Comparison of ENCODE assay signal across 1 cellular context in genomic region chr6:36209606-36210005, GRCh38.
A peak's percentile ranks its signal among the peaks of the same experiment; 100 is the strongest.
TF ChIP-seq lines count a peak whose summit lies in the region.

No MANE protein-coding gene starts in this region.

TF ChIP-seq in HepG2, 621 proteins besides CTCF, POLR2A, EP300 and RAD21:
- TF ChIP-seq RXRA (CRISPR knock-in tag; IDR thresholded peaks at IDR 0.05), result no peak
- TF ChIP-seq SATB2 (CRISPR knock-in tag; IDR thresholded peaks at IDR 0.05), result no peak
- no peak for TF ChIP-seq HNRNPLL (IDR thresholded peaks at IDR 0.05; ENCODE audit: low read depth, low read length, poor library complexity, severe bottlenecking)
- TF ChIP-seq CBFB (CRISPR knock-in tag; IDR thresholded peaks at IDR 0.05), result no peak
- no peak for TF ChIP-seq RCOR2 (CRISPR knock-in tag; IDR thresholded peaks at IDR 0.05)
- no peak for TF ChIP-seq ZNF362 (CRISPR knock-in tag; IDR thresholded peaks at IDR 0.05; ENCODE audit: borderline replicate concordance)
- peak; percentile 13; the same call in 1 of the 2 replicates for TF ChIP-seq HNF4G (IDR thresholded peaks at IDR 0.05; ENCODE audit: borderline replicate concordance, low read depth, low read length)
- no peak for TF ChIP-seq HNF4G (CRISPR knock-in tag; IDR thresholded peaks at IDR 0.05; ENCODE audit: borderline replicate concordance, low read depth)
- TF ChIP-seq, protein P1, sequence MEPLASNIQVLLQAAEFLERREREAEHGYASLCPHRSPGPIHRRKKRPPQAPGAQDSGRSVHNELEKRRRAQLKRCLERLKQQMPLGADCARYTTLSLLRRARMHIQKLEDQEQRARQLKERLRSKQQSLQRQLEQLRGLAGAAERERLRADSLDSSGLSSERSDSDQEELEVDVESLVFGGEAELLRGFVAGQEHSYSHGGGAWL (CRISPR knock-in tag; IDR thresholded peaks at IDR 0.05), result no peak
- TF ChIP-seq TFAP4 (IDR thresholded peaks at IDR 0.05; ENCODE audit: borderline replicate concordance, low read depth), result no peak
- no peak for TF ChIP-seq TARDBP (CRISPR knock-in tag; IDR thresholded peaks at IDR 0.05)
- TF ChIP-seq NR2F6 (IDR thresholded peaks at IDR 0.05), result no peak
- TF ChIP-seq NR2F6 (CRISPR knock-in tag; IDR thresholded peaks at IDR 0.05), result no peak
- TF ChIP-seq HES4 (CRISPR knock-in tag; IDR thresholded peaks at IDR 0.05; ENCODE audit: borderline replicate concordance), result no peak
- no peak for TF ChIP-seq SALL2 (CRISPR knock-in tag; IDR thresholded peaks at IDR 0.05)
- no peak for TF ChIP-seq ZNF350 (CRISPR knock-in tag; IDR thresholded peaks at IDR 0.05; ENCODE audit: borderline replicate concordance, low read depth)
- TF ChIP-seq ZNF512 (CRISPR knock-in tag; IDR thresholded peaks at IDR 0.05), result no peak
- no peak for TF ChIP-seq ZNF543 (CRISPR knock-in tag; IDR thresholded peaks at IDR 0.05)
- TF ChIP-seq ATF7 (IDR thresholded peaks at IDR 0.05), result no peak
- no peak for TF ChIP-seq ATF7 (CRISPR knock-in tag; IDR thresholded peaks at IDR 0.05)
- no peak for TF ChIP-seq TBP (CRISPR knock-in tag; IDR thresholded peaks at IDR 0.05)
- TF ChIP-seq HNF4A (CRISPR knock-in tag; IDR thresholded peaks at IDR 0.05), result peak; percentile 67
- no peak for TF ChIP-seq MXD1 (CRISPR knock-in tag; IDR thresholded peaks at IDR 0.05)
- TF ChIP-seq, protein P2, sequence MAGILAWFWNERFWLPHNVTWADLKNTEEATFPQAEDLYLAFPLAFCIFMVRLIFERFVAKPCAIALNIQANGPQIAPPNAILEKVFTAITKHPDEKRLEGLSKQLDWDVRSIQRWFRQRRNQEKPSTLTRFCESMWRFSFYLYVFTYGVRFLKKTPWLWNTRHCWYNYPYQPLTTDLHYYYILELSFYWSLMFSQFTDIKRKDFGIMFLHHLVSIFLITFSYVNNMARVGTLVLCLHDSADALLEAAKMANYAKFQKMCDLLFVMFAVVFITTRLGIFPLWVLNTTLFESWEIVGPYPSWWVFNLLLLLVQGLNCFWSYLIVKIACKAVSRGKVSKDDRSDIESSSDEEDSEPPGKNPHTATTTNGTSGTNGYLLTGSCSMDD (CRISPR knock-in tag; IDR thresholded peaks at IDR 0.05), result no peak
- TF ChIP-seq, protein P3, sequence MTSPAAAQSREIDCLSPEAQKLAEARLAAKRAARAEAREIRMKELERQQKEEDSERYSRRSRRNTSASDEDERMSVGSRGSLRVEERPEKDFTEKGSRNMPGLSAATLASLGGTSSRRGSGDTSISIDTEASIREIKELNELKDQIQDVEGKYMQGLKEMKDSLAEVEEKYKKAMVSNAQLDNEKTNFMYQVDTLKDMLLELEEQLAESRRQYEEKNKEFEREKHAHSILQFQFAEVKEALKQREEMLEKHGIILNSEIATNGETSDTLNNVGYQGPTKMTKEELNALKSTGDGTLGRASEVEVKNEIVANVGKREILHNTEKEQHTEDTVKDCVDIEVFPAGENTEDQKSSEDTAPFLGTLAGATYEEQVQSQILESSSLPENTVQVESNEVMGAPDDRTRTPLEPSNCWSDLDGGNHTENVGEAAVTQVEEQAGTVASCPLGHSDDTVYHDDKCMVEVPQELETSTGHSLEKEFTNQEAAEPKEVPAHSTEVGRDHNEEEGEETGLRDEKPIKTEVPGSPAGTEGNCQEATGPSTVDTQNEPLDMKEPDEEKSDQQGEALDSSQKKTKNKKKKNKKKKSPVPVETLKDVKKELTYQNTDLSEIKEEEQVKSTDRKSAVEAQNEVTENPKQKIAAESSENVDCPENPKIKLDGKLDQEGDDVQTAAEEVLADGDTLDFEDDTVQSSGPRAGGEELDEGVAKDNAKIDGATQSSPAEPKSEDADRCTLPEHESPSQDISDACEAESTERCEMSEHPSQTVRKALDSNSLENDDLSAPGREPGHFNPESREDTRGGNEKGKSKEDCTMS (CRISPR knock-in tag; conservative IDR thresholded peaks at IDR 0.05), result no peak
- TF ChIP-seq, protein P4, sequence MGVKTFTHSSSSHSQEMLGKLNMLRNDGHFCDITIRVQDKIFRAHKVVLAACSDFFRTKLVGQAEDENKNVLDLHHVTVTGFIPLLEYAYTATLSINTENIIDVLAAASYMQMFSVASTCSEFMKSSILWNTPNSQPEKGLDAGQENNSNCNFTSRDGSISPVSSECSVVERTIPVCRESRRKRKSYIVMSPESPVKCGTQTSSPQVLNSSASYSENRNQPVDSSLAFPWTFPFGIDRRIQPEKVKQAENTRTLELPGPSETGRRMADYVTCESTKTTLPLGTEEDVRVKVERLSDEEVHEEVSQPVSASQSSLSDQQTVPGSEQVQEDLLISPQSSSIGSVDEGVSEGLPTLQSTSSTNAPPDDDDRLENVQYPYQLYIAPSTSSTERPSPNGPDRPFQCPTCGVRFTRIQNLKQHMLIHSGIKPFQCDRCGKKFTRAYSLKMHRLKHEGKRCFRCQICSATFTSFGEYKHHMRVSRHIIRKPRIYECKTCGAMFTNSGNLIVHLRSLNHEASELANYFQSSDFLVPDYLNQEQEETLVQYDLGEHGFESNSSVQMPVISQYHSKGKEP (CRISPR knock-in tag; IDR thresholded peaks at IDR 0.05), result no peak
- TF ChIP-seq AHR (CRISPR knock-in tag; IDR thresholded peaks at IDR 0.05), result no peak
- TF ChIP-seq ZNF644 (CRISPR knock-in tag; IDR thresholded peaks at IDR 0.05; ENCODE audit: low read depth), result peak; percentile 89
- TF ChIP-seq, protein P5, sequence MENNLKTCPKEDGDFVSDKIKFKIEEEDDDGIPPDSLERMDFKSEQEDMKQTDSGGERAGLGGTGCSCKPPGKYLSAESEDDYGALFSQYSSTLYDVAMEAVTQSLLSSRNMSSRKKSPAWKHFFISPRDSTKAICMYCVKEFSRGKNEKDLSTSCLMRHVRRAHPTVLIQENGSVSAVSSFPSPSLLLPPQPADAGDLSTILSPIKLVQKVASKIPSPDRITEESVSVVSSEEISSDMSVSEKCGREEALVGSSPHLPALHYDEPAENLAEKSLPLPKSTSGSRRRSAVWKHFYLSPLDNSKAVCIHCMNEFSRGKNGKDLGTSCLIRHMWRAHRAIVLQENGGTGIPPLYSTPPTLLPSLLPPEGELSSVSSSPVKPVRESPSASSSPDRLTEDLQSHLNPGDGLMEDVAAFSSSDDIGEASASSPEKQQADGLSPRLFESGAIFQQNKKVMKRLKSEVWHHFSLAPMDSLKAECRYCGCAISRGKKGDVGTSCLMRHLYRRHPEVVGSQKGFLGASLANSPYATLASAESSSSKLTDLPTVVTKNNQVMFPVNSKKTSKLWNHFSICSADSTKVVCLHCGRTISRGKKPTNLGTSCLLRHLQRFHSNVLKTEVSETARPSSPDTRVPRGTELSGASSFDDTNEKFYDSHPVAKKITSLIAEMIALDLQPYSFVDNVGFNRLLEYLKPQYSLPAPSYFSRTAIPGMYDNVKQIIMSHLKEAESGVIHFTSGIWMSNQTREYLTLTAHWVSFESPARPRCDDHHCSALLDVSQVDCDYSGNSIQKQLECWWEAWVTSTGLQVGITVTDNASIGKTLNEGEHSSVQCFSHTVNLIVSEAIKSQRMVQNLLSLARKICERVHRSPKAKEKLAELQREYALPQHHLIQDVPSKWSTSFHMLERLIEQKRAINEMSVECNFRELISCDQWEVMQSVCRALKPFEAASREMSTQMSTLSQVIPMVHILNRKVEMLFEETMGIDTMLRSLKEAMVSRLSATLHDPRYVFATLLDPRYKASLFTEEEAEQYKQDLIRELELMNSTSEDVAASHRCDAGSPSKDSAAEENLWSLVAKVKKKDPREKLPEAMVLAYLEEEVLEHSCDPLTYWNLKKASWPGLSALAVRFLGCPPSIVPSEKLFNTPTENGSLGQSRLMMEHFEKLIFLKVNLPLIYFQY (CRISPR knock-in tag; IDR thresholded peaks at IDR 0.05; ENCODE audit: borderline replicate concordance), result no peak
- no peak for TF ChIP-seq CENPT (CRISPR knock-in tag; IDR thresholded peaks at IDR 0.05; ENCODE audit: low read depth)
TF ChIP-seq in HepG2: peak in this region for 3.
